Comparison of ENCODE assay signal across 8 cellular contexts in genomic region chr1:100352267-100353072, GRCh38. TPM values are rescaled to one million over a fixed set of nuclear protein-coding genes. Genes with fewer than 3 reads are reported as not detected.
DNase-seq lines count a peak whose midpoint lies in the region; ATAC-seq and TF ChIP-seq lines count a peak whose summit lies in the region.

Gene CDC14A, plus strand, starts transcription at chr1:100352506. Its CDS starts 449 bp downstream, at chr1:100352955.

- H3K27me3 ChIP-seq in BE2C, result no peaks in the 10 kb centered on the region

- TF ChIP-seq CTCF in BE2C (IDR thresholded peaks at IDR 0.05; ENCODE audit: low read depth, low read length) (0 out of 2 replicates have a peak, but pooled peaks have one; percentile 2), coronary artery (IDR thresholded peaks at IDR 0.05) (no peak)

- no peaks in the 10 kb centered on the region; the same call in 1 of the 2 replicates for H3K4me1 ChIP-seq in BE2C

- H3K36me3 ChIP-seq in BE2C, result no peaks in the 10 kb centered on the region

- H3K9me3 ChIP-seq in BE2C, result no peaks in the 10 kb centered on the region

- ATAC-seq in HG03442 (IDR thresholded peaks at IDR 0.05; ENCODE audit: unreplicated experiment), result peak; percentile 67

- H3K27ac ChIP-seq in coronary artery, result peak within 1 kb of the TSS; percentile 73 to 93

- H3K4me3 ChIP-seq in BE2C (ENCODE audit: low read depth, low read length) (peak within 1 kb of the TSS; percentile 86), coronary artery (peak within 1 kb of the TSS; percentile 93)

- DNase-seq in BE2C, result peak; percentile 97
- DNase-seq in GM19238 (ENCODE audit: insufficient read length, low spot score), result peak; percentile 75
- DNase-seq in NCI-H524 (lab: John Stamatoyannopoulos, UW), result peak; percentile 94 to 95
- DNase-seq in activated CD4-positive, alpha-beta T cell treated with anti-CD3 and anti-CD28 coated beads for 48 hours, result peak; percentile 90
- peak; percentile 95 for DNase-seq in coronary artery (ENCODE audit: low spot score)
- peak; percentile 99 for DNase-seq in left kidney (ENCODE audit: low read depth, low spot score)
- DNase-seq in stimulated activated CD4-positive, alpha-beta T cell treated with anti-CD3 and anti-CD28 coated beads, Interleukin-2, amount 100 ng/mL, for 24 hours, result peak; percentile 82 to 86

RNA-seq across cellular contexts. Expression of gene CDC14A, which starts in this region (rescaled TPM):
- 5.7 TPM for polyA plus RNA-seq in BE2C (2012; ENCODE audit: insufficient read depth, insufficient read length, low read depth)

Comparison
In these comparisons a context has a peak if more than half of its experiments do, and no peak if none do; other contexts are left out.
1. Peak in every context shown above with its lines: DNase-seq, ATAC-seq, H3K4me3 ChIP-seq and H3K27ac ChIP-seq.